8 cellular contexts compared by ENCODE assay signal in the genomic region with DNA sequence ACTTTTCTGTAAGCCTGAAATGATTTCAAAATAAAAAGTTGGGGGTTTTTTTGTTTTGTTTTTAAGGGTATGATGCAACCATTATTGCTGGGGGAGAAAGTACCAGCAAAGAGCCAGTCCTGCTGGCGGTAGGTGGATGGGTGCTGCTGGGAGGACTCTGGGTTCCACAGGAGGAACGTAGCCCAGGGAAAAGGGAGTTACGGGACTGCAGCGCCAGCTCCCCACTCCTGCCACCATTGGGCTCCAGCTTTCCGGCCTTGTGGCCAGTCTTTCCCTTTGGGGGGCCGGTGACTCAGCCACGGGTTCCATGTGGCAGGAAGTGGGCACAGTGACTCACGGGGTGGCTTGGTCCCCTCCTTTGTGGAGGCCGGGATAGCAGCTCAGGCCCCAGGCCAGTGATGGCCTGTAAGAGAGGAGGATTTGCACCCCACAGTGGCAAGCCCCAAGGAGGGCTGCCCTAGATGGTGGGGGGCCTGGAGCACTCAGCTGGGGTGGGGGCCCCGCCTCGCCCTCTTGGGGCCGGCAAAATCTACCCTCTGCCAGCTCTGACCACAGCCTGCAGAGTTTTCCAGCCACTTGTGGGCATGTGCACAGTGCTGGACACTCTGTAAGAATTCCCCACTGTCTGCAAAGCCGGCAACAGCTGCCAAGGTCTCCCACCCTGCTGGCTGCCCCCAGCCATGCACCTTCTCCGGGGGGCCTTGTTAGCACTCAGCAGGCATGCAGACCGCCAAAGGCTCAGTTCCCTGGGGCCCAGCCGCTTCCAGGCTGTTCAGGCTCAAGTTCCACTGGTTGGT. TPM values are rescaled to one million over a fixed set of nuclear protein-coding genes. Genes with fewer than 3 reads are reported as not detected.
A peak's percentile ranks its signal among the peaks of the same experiment; 100 is the strongest.
DNase-seq lines count a peak whose midpoint lies in the region; ATAC-seq, FAIRE-seq and TF ChIP-seq lines count a peak whose summit lies in the region.

No MANE protein-coding gene starts in this region.

- no peak overlapping the region for H3K4me3 Mint-ChIP-seq in activated CD4-positive, alpha-beta memory T cell treated with anti-CD3 and anti-CD28 coated beads for 36 hours

- H3K27ac Mint-ChIP-seq in activated CD4-positive, alpha-beta memory T cell treated with anti-CD3 and anti-CD28 coated beads for 36 hours: peak overlapping the region; percentile 18

- no peak overlapping the region for H3K9ac ChIP-seq in keratinocyte (ENCODE audit: control insufficient read depth, extremely low read depth, insufficient read depth, low read length)

- no peaks in the 10 kb centered on the region for H3K27me3 ChIP-seq in keratinocyte (ENCODE audit: control insufficient read depth, extremely low read depth, insufficient read depth, low read length)

- H2AFZ ChIP-seq in keratinocyte (ENCODE audit: control insufficient read depth, low read length): peak overlapping the region; percentile 17

- H3K9me3 Mint-ChIP-seq in activated CD4-positive, alpha-beta memory T cell treated with anti-CD3 and anti-CD28 coated beads for 36 hours: no peaks in the 10 kb centered on the region

- H3K4me3 ChIP-seq in keratinocyte (ENCODE audit: control insufficient read depth in 2 of 3, extremely low read depth in 1 of 3, insufficient read depth in 2 of 3, low read depth in 1 of 3, low read length in 3 of 3): no peak overlapping the region

- no peaks in the 10 kb centered on the region for H3K36me3 Mint-ChIP-seq in activated CD4-positive, alpha-beta memory T cell treated with anti-CD3 and anti-CD28 coated beads for 36 hours

- H3K4me1 ChIP-seq in keratinocyte (ENCODE audit: control insufficient read depth, extremely low read depth, insufficient read depth, low read length): peaks cover 31% of the 10 kb centered on the region

- peaks cover 34% of the 10 kb centered on the region for H3K4me1 Mint-ChIP-seq in activated CD4-positive, alpha-beta memory T cell treated with anti-CD3 and anti-CD28 coated beads for 36 hours (ENCODE audit: low read depth)

- POLR2A ChIA-PET in activated CD4-positive, alpha-beta memory T cell treated with anti-CD3 and anti-CD28 coated beads for 36 hours (lab: Charles Lee): interaction anchor here (0.8 to 1.1 kb wide), 2 partner anchors 10 to 11 kb away, joined by 3 to 4 read pairs; no protein-coding TSS in a partner anchor
- POLR2A ChIA-PET in HEK293T (lab: Yijun Ruan, JAX): interaction anchor here (1.5 kb wide), 1 partner anchor 15 kb away, joined by 4 read pairs; no protein-coding TSS in a partner anchor

- TF ChIP-seq CTCF in keratinocyte (optimal IDR thresholded peaks at IDR 0.05 in 1 of 3, IDR thresholded peaks at IDR 0.05 in 1 of 3, conservative IDR thresholded peaks at IDR 0.05 in 1 of 3; ENCODE audit: extremely low read depth in 1 of 3, insufficient read depth in 2 of 3, low read length in 3 of 3): no peak

- no peaks in the 10 kb centered on the region for H3K27me3 Mint-ChIP-seq in activated CD4-positive, alpha-beta memory T cell treated with anti-CD3 and anti-CD28 coated beads for 36 hours

- H3K9me1 ChIP-seq in keratinocyte (ENCODE audit: control insufficient read depth, extremely low read depth, insufficient read depth, low read length): no peaks in the 10 kb centered on the region

- DNase-seq in AG08395 (ENCODE audit: low spot score): peak; percentile 84
- peak; percentile 92 for DNase-seq in HCEC 1CT
- DNase-seq in activated CD4-positive, alpha-beta memory T cell treated with anti-CD3 and anti-CD28 coated beads for 36 hours: peak; percentile 62
- DNase-seq in keratinocyte (ENCODE audit: low read depth, low spot score): no peak
- DNase-seq in NCI-H128 (lab: John Stamatoyannopoulos, UW; ENCODE audit: unreplicated experiment): no peak
- no peak for DNase-seq in mesenteric fat pad (ENCODE audit: low spot score)
- no peak for DNase-seq in HEK293T (ENCODE audit: extremely low spot score)

- FAIRE-seq in keratinocyte (lab: Jason Lieb, UNC): no peak

- dilution Hi-C loops in keratinocyte (cut with MboI; ENCODE audit: extremely low pct_ligation_motif_present, low sequenced_read_pairs): no loop called here

- CTCF ChIA-PET in activated CD4-positive, alpha-beta memory T cell treated with anti-CD3 and anti-CD28 coated beads for 36 hours (lab: Charles Lee): no interaction called here
- CTCF ChIA-PET in HEK293T (lab: Yijun Ruan, JAX): interaction anchor here (1.7 kb wide), 1 partner anchor 31 kb away, joined by 6 read pairs; no protein-coding TSS in a partner anchor

- H3K79me2 ChIP-seq in keratinocyte (ENCODE audit: control insufficient read depth, insufficient read depth, low read length): no peaks in the 10 kb centered on the region

- intact Hi-C loops in activated CD4-positive, alpha-beta memory T cell treated with anti-CD3 and anti-CD28 coated beads for 36 hours (cut with micrococcal nuclease): no loop called here

- peak overlapping the region; percentile 47 for H3K4me2 ChIP-seq in keratinocyte (ENCODE audit: control insufficient read depth, extremely low read depth, insufficient read depth, low read depth, low read length)

- H3K36me3 ChIP-seq in keratinocyte (ENCODE audit: control insufficient read depth in 2 of 2, extremely low read depth in 1 of 2, insufficient read depth in 2 of 2, low read length in 2 of 2): no peaks in the 10 kb centered on the region

- H3K27ac ChIP-seq in keratinocyte (ENCODE audit: control insufficient read depth, insufficient read depth, low read length): no peak overlapping the region

- ATAC-seq in HG02885 (IDR thresholded peaks at IDR 0.05; ENCODE audit: poor library complexity, unreplicated experiment): no peak

- H3K9me3 ChIP-seq in keratinocyte (ENCODE audit: control insufficient read depth, low read depth, low read length): no peaks in the 10 kb centered on the region

- no peaks in the 10 kb centered on the region for H4K20me1 ChIP-seq in keratinocyte (ENCODE audit: control insufficient read depth, extremely low read depth, insufficient read depth, low read length)

TF ChIP-seq in HEK293T, 16 proteins besides CTCF, POLR2A, EP300 and RAD21:
- TF ChIP-seq HDGF (IDR thresholded peaks at IDR 0.05; ENCODE audit: borderline replicate concordance) (no peak), CTBP1 (IDR thresholded peaks at IDR 0.05; ENCODE audit: borderline replicate concordance) (no peak), NFRKB (IDR thresholded peaks at IDR 0.05) (no peak), ARNT (IDR thresholded peaks at IDR 0.05) (no peak), L3MBTL2 (conservative IDR thresholded peaks at IDR 0.05) (no peak), FOXA1 (IDR thresholded peaks at IDR 0.05) (no peak), BHLHE40 (IDR thresholded peaks at IDR 0.05; ENCODE audit: borderline replicate concordance) (no peak), ZNF384 (IDR thresholded peaks at IDR 0.05) (no peak)

RNA-seq across cellular contexts. Expression of gene SOCS3, which starts 30.4 kb away (rescaled TPM):
- 100 to 1,000 TPM; 162 to 167 TPM for total RNA-seq in activated CD4-positive, alpha-beta memory T cell treated with anti-CD3 and anti-CD28 coated beads for 36 hours
- polyA plus RNA-seq in keratinocyte: 2.7 to 16.5 TPM (median 9.4 TPM) in 3 replicates
- polyA plus RNA-seq in keratinocyte (2011; ENCODE audit: low read depth): 0.62 TPM
- polyA plus RNA-seq in keratinocyte (2011; cell fraction: cytosol; rRNA removed): 5.3 and 9.8 TPM in 2 replicates
- 42.9 and 46.8 TPM in 2 replicates for polyA plus RNA-seq in keratinocyte (2011; cell fraction: nucleus; rRNA removed)
- polyA plus RNA-seq in keratinocyte (2012; ENCODE audit: low replicate concordance): 1.8 and 2.4 TPM in 2 replicates
- 2.3 to 8.1 TPM (median 4.7 TPM) in 3 replicates for polyA minus RNA-seq in keratinocyte
- polyA minus RNA-seq in keratinocyte (2011; cell fraction: cytosol; rRNA and poly(A)+ RNA removed): 13.0 TPM
- polyA minus RNA-seq in keratinocyte (2011; cell fraction: nucleus; rRNA and poly(A)+ RNA removed): 28.2 and 31.1 TPM in 2 replicates
- total RNA-seq in mesenteric fat pad: 491 TPM

RNA-seq across cellular contexts. Expression of gene PGS1, which starts 49.0 kb away (rescaled TPM):
- total RNA-seq in activated CD4-positive, alpha-beta memory T cell treated with anti-CD3 and anti-CD28 coated beads for 36 hours: 10 to 100 TPM; 75.8 to 78.1 TPM
- 18.4 to 21.1 TPM (median 19.6 TPM) in 3 replicates for polyA plus RNA-seq in keratinocyte
- 4.4 TPM for polyA plus RNA-seq in keratinocyte (2011; ENCODE audit: low read depth)
- 9.7 and 12.4 TPM in 2 replicates for polyA plus RNA-seq in keratinocyte (2011; cell fraction: cytosol; rRNA removed)
- polyA plus RNA-seq in keratinocyte (2011; cell fraction: nucleus; rRNA removed): 57.5 and 59.6 TPM in 2 replicates
- 13.5 TPM in 2 replicates for polyA plus RNA-seq in keratinocyte (2012; ENCODE audit: low replicate concordance)
- polyA minus RNA-seq in keratinocyte: 19.8 to 30.5 TPM (median 23.7 TPM) in 3 replicates
- 16.9 TPM for polyA minus RNA-seq in keratinocyte (2011; cell fraction: cytosol; rRNA and poly(A)+ RNA removed)
- 21.7 and 29.6 TPM in 2 replicates for polyA minus RNA-seq in keratinocyte (2011; cell fraction: nucleus; rRNA and poly(A)+ RNA removed)
- total RNA-seq in mesenteric fat pad: 64.0 TPM

Comparison
In these comparisons a context has a peak if more than half of its experiments do, and no peak if none do; other contexts are left out.
1. DNase-seq: peak in AG08395 (single experiment), HCEC 1CT (single experiment) and activated CD4-positive, alpha-beta memory T cell treated with anti-CD3 and anti-CD28 coated beads for 36 hours (single experiment); none in keratinocyte (single experiment), NCI-H128 (single experiment), mesenteric fat pad (single experiment) and HEK293T (single experiment).